In the genomic region with DNA sequence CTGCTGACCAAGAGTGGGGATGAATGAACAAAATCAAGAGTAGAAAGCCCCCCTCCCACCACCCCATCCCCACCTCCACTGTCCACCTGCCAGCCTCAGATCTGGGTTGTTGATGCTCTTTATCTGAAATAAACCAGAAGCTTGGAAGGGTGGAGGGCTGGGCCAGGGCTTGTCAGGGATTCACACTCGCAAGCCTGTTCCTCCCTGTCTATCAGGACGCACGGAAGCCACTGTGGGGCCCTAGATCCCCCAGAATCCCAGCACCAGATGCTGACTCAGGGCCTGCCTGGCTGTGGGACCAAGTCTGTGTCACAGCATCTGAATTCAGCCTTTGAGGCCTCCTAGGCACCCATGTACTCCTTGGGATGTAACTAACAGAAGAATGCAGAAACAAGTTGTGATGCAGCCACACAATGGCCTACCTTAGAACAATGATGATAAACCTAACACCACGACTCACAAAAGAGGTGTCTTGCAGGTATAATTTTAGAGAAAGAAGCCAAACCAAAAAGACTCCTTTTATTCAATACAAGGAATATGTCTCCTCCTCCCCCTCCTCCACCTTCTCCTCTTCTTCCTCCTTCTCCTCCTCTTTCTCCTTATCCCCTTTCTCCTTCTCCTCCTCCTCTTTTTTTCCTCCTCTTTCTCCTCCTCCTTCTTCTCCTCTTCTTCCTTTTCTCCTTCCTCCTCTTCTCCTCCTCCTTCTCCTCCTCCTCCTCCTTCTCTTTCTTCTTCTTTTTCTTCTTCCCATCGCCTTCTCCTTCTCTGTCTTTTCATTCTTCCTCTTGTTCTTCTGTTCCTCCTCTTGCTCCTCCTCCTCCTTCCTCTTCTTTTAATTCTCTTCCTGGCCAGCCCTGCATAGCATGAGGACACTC, we compare ENCODE assay signal across 20 cellular contexts.
"Had no signal": no experiment of that assay in that cellular context is flagged by ENCODE, and none has a peak within 500 bp of the region (broad histone marks: within the 10 kb centered on the region; RNA-seq: fewer than 3 reads in every experiment).

No MANE protein-coding gene starts in this region.

- H3K27ac ChIP-seq: epithelial cell of prostate, hepatocyte, neural progenitor cell, parathyroid adenoma, psoas muscle, right lobe of liver, tibial artery, upper lobe of left lung, uterus had no signal

- ATAC-seq: left lobe of liver; mucosa of descending colon; natural killer cell treated with Interleukin-12 subunit alpha and Interleukin-12 subunit beta and Interleukin-15 and Interleukin-18, amount 100 ng/mL, for 72 hours; psoas muscle had no signal

- H3K27me3 Mint-ChIP-seq: stimulated activated memory B cell treated with anti-CD40 and anti-IgM and Interleukin-4, amounts not matched to agents 10 μg/mL and 1 μg/mL and 100 μg/mL, for 72 hours; stimulated activated naive CD8-positive, alpha-beta T cell treated with anti-CD3 and anti-CD28 coated beads, Interleukin-15, Interleukin-2, amounts not matched to agents 100 ng/mL and 50 ng/mL, for 24 hours had no signal

- H3K79me2 ChIP-seq: hepatocyte, parathyroid adenoma had no signal

- DNase-seq: effector memory CD4-positive, alpha-beta T cell; foreskin melanocyte; mucosa of descending colon; nucleus accumbens; retina; right lobe of liver; stimulated activated CD4-positive, alpha-beta T cell treated with anti-CD3 and anti-CD28 coated beads, Interleukin-4, amount 100 ng/mL, for 1 hour; stimulated activated CD8-positive, alpha-beta memory T cell treated with anti-CD3 and anti-CD28 coated beads, Interleukin-4, amount 100 ng/mL, for 48 hours; tibial artery; uterus had no signal

- H3K27me3 ChIP-seq: hepatocyte, neural progenitor cell, right lobe of liver, tibial artery, upper lobe of left lung, uterus had no signal

- H3K4me1 Mint-ChIP-seq: neural progenitor cell; stimulated activated memory B cell treated with anti-CD40 and anti-IgM and Interleukin-4, amounts not matched to agents 10 μg/mL and 1 μg/mL and 100 μg/mL, for 72 hours had no signal

- H3K4me3 Mint-ChIP-seq: natural killer cell treated with Interleukin-12 subunit alpha and Interleukin-12 subunit beta and Interleukin-15 and Interleukin-18, amount 100 ng/mL, for 72 hours; neural progenitor cell; stimulated activated memory B cell treated with anti-CD40 and anti-IgM and Interleukin-4, amounts not matched to agents 10 μg/mL and 1 μg/mL and 100 μg/mL, for 72 hours; stimulated activated naive CD8-positive, alpha-beta T cell treated with anti-CD3 and anti-CD28 coated beads, Interleukin-15, Interleukin-2, amounts not matched to agents 100 ng/mL and 50 ng/mL, for 24 hours had no signal

- H3K27ac Mint-ChIP-seq: natural killer cell treated with Interleukin-12 subunit alpha and Interleukin-12 subunit beta and Interleukin-15 and Interleukin-18, amount 100 ng/mL, for 72 hours; neural progenitor cell; stimulated activated memory B cell treated with anti-CD40 and anti-IgM and Interleukin-4, amounts not matched to agents 10 μg/mL and 1 μg/mL and 100 μg/mL, for 72 hours; stimulated activated naive CD8-positive, alpha-beta T cell treated with anti-CD3 and anti-CD28 coated beads, Interleukin-15, Interleukin-2, amounts not matched to agents 100 ng/mL and 50 ng/mL, for 24 hours had no signal

- H3K36me3 Mint-ChIP-seq: natural killer cell treated with Interleukin-12 subunit alpha and Interleukin-12 subunit beta and Interleukin-15 and Interleukin-18, amount 100 ng/mL, for 72 hours; neural progenitor cell; stimulated activated memory B cell treated with anti-CD40 and anti-IgM and Interleukin-4, amounts not matched to agents 10 μg/mL and 1 μg/mL and 100 μg/mL, for 72 hours had no signal

- H2AFZ ChIP-seq: hepatocyte, neural progenitor cell, parathyroid adenoma had no signal

- H3K9me3 ChIP-seq: mucosa of descending colon, right lobe of liver, tibial artery, upper lobe of left lung, uterus had no signal

- H3K4me3 ChIP-seq: hepatocyte, mucosa of descending colon, neural progenitor cell, psoas muscle, right lobe of liver, tibial artery, upper lobe of left lung, uterus had no signal

- H3K4me1 ChIP-seq: parathyroid adenoma, psoas muscle, right lobe of liver, tibial artery, upper lobe of left lung, uterus had no signal

- H3K36me3 ChIP-seq: neural progenitor cell, right lobe of liver, tibial artery, upper lobe of left lung, uterus had no signal

- H3K4me2 ChIP-seq: hepatocyte, neural progenitor cell had no signal

- H3K9ac ChIP-seq: neural progenitor cell, parathyroid adenoma had no signal

- H3K9me3 Mint-ChIP-seq: natural killer cell treated with Interleukin-12 subunit alpha and Interleukin-12 subunit beta and Interleukin-15 and Interleukin-18, amount 100 ng/mL, for 72 hours; stimulated activated memory B cell treated with anti-CD40 and anti-IgM and Interleukin-4, amounts not matched to agents 10 μg/mL and 1 μg/mL and 100 μg/mL, for 72 hours had no signal
